In genomic region chr15:61097057-61097456, GRCh38 we compare ENCODE assay signal across 21 cellular contexts.
"Had no signal": no experiment of that assay in that cellular context is flagged by ENCODE, and none has a peak within 500 bp of the region (broad histone marks: within the 10 kb centered on the region; RNA-seq: fewer than 3 reads in every experiment).

No MANE protein-coding gene starts in this region.

- FAIRE-seq: keratinocyte, small intestine had no signal

- H3K4me1 ChIP-seq: left lung, lower lobe of right lung, spleen, suprapubic skin, transverse colon, upper lobe of left lung had no signal

- DNase-seq: hippocampal formation; kidney glomerular epithelial cell; left cardiac atrium; left lung; lower lobe of right lung; mammary epithelial cell; mesenchymal stem cell; naive thymus-derived CD8-positive, alpha-beta T cell; ovary; sigmoid colon; small intestine; spleen; stimulated activated CD4-positive, alpha-beta T cell treated with anti-CD3 and anti-CD28 coated beads, Interleukin-4, amount 100 ng/mL, for 24 hours; stimulated activated naive CD4-positive, alpha-beta T cell; transverse colon; upper lobe of left lung had no signal

- H3K36me3 ChIP-seq: left lung, lower lobe of right lung, ovary, right atrium auricular region, spleen, suprapubic skin, transverse colon, upper lobe of left lung, vagina had no signal

- ATAC-seq: left lung; lower lobe of right lung; naive thymus-derived CD8-positive, alpha-beta T cell; stimulated activated effector memory CD8-positive, alpha-beta T cell treated with anti-CD3 and anti-CD28 coated beads, Interleukin-12 subunit alpha, Interleukin-12 subunit beta, amount 100 ng/mL, for 72 hours had no signal

- H3K27me3 ChIP-seq: left lung, ovary, right atrium auricular region, sigmoid colon, suprapubic skin, transverse colon, upper lobe of left lung, vagina had no signal

- H3K27ac ChIP-seq: left lung, lower lobe of right lung, ovary, right atrium auricular region, sigmoid colon, spleen, suprapubic skin, transverse colon, upper lobe of left lung, vagina had no signal

- H3K4me3 ChIP-seq: left lung, lower lobe of right lung, ovary, right atrium auricular region, sigmoid colon, spleen, suprapubic skin, transverse colon, upper lobe of left lung, vagina had no signal

- H3K9me3 ChIP-seq: left lung, lower lobe of right lung, ovary, right atrium auricular region, sigmoid colon, spleen, suprapubic skin, transverse colon, upper lobe of left lung, vagina had no signal
